In the genomic region with DNA sequence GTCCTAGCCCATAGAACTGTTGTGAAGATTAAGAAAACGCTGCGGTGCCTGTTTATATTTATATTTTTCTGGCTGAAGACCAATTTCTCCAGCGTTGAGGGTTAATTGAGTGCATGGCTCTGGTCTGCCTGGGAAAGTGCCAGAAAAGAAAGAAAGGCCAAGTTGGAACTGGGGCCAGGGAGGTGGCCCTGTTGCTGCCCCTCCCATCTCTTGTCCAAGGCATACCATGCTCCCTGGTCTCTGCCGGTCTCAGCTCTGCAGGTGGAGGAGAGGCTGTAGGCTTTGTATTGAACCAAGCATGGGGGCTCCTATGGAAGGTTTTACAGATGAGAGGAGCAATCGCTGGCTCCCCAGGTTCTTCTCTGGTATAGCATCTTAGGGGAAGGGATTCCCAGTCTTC, we compare ENCODE assay signal across 18 cellular contexts.
A peak's percentile ranks its signal among the peaks of the same experiment; 100 is the strongest.
DNase-seq lines count a peak whose midpoint lies in the region; ATAC-seq and TF ChIP-seq lines count a peak whose summit lies in the region.
"Had no signal": no experiment of that assay in that cellular context is flagged by ENCODE, and none has a peak within 500 bp of the region (broad histone marks: within the 10 kb centered on the region; RNA-seq: fewer than 3 reads in every experiment).

No MANE protein-coding gene starts in this region.

- H3K4me3 ChIP-seq in left ventricle myocardium inferior (no peak overlapping the region), OCI-LY1 (ENCODE audit: low read depth, low read length, poor library complexity, severe bottlenecking) (peak overlapping the region; percentile 61), endodermal cell (ENCODE audit: low read length) (no peak overlapping the region)
- H3K4me3 ChIP-seq: PC-9 had no signal

- H2AFZ ChIP-seq in OCI-LY1 (ENCODE audit: low read length) = no peak overlapping the region
- H2AFZ ChIP-seq: PC-9 had no signal

- intact Hi-C loops in cardiac septum (cut with DNase I) (no loop called here), left ventricle myocardium inferior (cut with micrococcal nuclease) (no loop called here)

- H3K9me3 ChIP-seq in left ventricle myocardium inferior (replicated peaks) = no peaks in the 10 kb centered on the region
- no peaks in the 10 kb centered on the region for H3K9me3 ChIP-seq in OCI-LY1 (ENCODE audit: low read length)
- no peaks in the 10 kb centered on the region for H3K9me3 ChIP-seq in endodermal cell (ENCODE audit: control insufficient read depth, low read length)

- H3K27ac Mint-ChIP-seq in endodermal cell = no peak overlapping the region

- H3K9ac ChIP-seq in OCI-LY1 (ENCODE audit: low read length) (peak overlapping the region; percentile 6; the same call in 1 of the 2 replicates), endodermal cell (ENCODE audit: extremely low read depth, low read length, poor library complexity, severe bottlenecking) (no peak overlapping the region)
- H3K9ac ChIP-seq: KMS-11 had no signal

- no peak overlapping the region for H3K4me3 Mint-ChIP-seq in endodermal cell
- H3K4me3 Mint-ChIP-seq: CD8-positive, alpha-beta memory T cell had no signal

- H3K79me2 ChIP-seq in OCI-LY1 (ENCODE audit: insufficient read depth, low read length) = no peaks in the 10 kb centered on the region

- H4K20me1 ChIP-seq in OCI-LY1 (ENCODE audit: insufficient read depth, low read length) = no peaks in the 10 kb centered on the region

- H3K27me3 ChIP-seq in left ventricle myocardium inferior (ENCODE audit: low read depth) = peaks cover 20% of the 10 kb centered on the region
- no peaks in the 10 kb centered on the region for H3K27me3 ChIP-seq in OCI-LY1 (ENCODE audit: insufficient read depth, low read length)
- H3K27me3 ChIP-seq in endodermal cell (ENCODE audit: control insufficient read depth, insufficient read depth, low read length, poor library complexity, severe bottlenecking) = no peaks in the 10 kb centered on the region

- H3K36me3 ChIP-seq in left ventricle myocardium inferior (no peaks in the 10 kb centered on the region), OCI-LY1 (ENCODE audit: insufficient read depth, low read length) (no peaks in the 10 kb centered on the region), endodermal cell (ENCODE audit: control insufficient read depth, insufficient read depth, low read length) (no peaks in the 10 kb centered on the region)

- H3K4me1 Mint-ChIP-seq in endodermal cell = peaks cover 15% of the 10 kb centered on the region

- TF ChIP-seq CTCF in left ventricle myocardium inferior (IDR thresholded peaks at IDR 0.05; ENCODE audit: borderline replicate concordance) (no peak), OCI-LY1 (IDR thresholded peaks at IDR 0.05; ENCODE audit: low read length) (no peak), endodermal cell (conservative IDR thresholded peaks at IDR 0.05) (no peak)

- DNase-seq in cardiac septum (ENCODE audit: low spot score) (peak; percentile 63), left ventricle myocardium inferior (no peak), endodermal cell (peak; percentile 42), NCI-H1436 (lab: John Stamatoyannopoulos, UW) (no peak)
- no peak for DNase-seq in stimulated activated naive CD4-positive, alpha-beta T cell treated with Interleukin-2 at 50 U/mL for 16 hours (lab: John Stamatoyannopoulos, UW)
- DNase-seq: ACHN; AML-193; CD8-positive, alpha-beta memory T cell; GOT3; MM.1S; NCI-H1092 treated with DMSO at 0.1 percent for 48 hours; NCI-H187; NCI-H446; PC-9 had no signal

- WGBS in endodermal cell (ENCODE audit: insufficient coverage in 1 of 2, insufficient read length in 1 of 2), 2 experiments = 94 to 100% methylated on average over 1 to 5 of the region's 5 CpGs

- H3K4me1 ChIP-seq in left ventricle myocardium inferior = peaks cover 11% of the 10 kb centered on the region
- peaks cover 96% of the 10 kb centered on the region for H3K4me1 ChIP-seq in OCI-LY1 (ENCODE audit: insufficient read depth, low read length, severe bottlenecking)
- no peaks in the 10 kb centered on the region for H3K4me1 ChIP-seq in endodermal cell (ENCODE audit: control insufficient read depth, insufficient read depth, low read length)

- H3K9me2 ChIP-seq in OCI-LY1 (ENCODE audit: low read depth, low read length) = no peaks in the 10 kb centered on the region

- ATAC-seq in HG02938 (IDR thresholded peaks at IDR 0.05; ENCODE audit: unreplicated experiment) = no peak
- ATAC-seq: HepG2 had no signal

- H3K36me3 Mint-ChIP-seq in endodermal cell (ENCODE audit: low read depth) = no peaks in the 10 kb centered on the region
- H3K36me3 Mint-ChIP-seq: CD8-positive, alpha-beta memory T cell had no signal

- no peaks in the 10 kb centered on the region for H3K9me3 Mint-ChIP-seq in endodermal cell
- H3K9me3 Mint-ChIP-seq: CD8-positive, alpha-beta memory T cell had no signal

- no peaks in the 10 kb centered on the region for H3F3A ChIP-seq in OCI-LY1 (ENCODE audit: insufficient read depth, low read length)

- peak overlapping the region; percentile 65 for H3K4me2 ChIP-seq in OCI-LY1 (ENCODE audit: low read length)
- H3K4me2 ChIP-seq: KMS-11, PC-9 had no signal

- H3K27ac ChIP-seq in left ventricle myocardium inferior (replicated peaks) (no peak overlapping the region), OCI-LY1 (ENCODE audit: low read depth, low read length, poor library complexity, severe bottlenecking) (peak overlapping the region; percentile 99), endodermal cell (ENCODE audit: low read depth, low read length) (no peak overlapping the region)
- H3K27ac ChIP-seq: KMS-11, PC-9 had no signal

- peaks cover 5% of the 10 kb centered on the region for H3K27me3 Mint-ChIP-seq in endodermal cell (ENCODE audit: insufficient read depth)
- H3K27me3 Mint-ChIP-seq: CD8-positive, alpha-beta memory T cell had no signal

Comparison
In these comparisons a context has a peak if more than half of its experiments do, and no peak if none do; other contexts are left out.
1. DNase-seq: peak in cardiac septum (single experiment) and endodermal cell (single experiment); none in left ventricle myocardium inferior (single experiment), stimulated activated naive CD4-positive, alpha-beta T cell treated with Interleukin-2 at 50 U/mL for 16 hours (single experiment) and NCI-H1436 (single experiment).